ENCODE assay signal across 8 cellular contexts in the genomic region with DNA sequence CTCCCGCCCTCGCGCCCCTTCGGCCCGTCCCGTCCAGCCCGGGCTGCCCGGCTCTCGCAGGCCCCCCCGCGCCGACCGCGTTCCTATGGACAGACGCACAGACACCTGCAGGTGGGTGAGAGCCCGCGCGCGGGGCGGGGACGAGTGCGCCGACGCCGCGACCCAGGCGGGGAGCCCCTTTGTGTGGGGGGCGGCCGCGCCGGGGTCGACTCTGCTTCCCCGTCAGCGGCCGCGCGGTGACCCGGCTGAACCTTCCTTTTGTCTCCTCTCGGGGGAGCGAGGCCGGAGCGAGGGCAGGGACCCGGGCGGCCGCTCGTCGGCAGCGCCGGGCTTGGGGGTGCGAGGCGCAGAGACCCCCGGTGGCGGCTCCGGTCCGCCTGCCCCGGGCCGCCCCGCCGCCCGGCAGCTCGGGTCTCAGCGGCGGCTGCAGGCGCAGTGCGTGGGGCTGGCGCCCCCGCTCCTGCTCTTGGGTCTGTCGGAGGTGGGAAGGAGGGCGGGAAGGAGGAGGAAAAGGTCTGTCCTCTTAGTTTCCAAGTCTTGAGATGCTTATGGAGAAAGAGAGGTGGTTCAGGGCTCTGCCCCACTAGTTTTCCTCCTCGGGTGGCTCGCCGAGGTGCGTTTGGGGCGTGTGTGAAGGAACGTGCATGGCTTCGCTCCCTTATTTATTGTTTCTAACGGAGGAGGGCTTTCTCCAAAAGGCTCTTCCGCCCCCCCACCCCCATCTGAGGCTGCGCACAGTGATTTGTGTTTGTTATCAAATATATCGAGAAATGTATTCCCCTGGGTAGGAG. TPM values are rescaled to one million over a fixed set of nuclear protein-coding genes. Genes with fewer than 3 reads are reported as not detected.
A peak's percentile ranks its signal among the peaks of the same experiment; 100 is the strongest.
DNase-seq lines count a peak whose midpoint lies in the region; ATAC-seq and TF ChIP-seq lines count a peak whose summit lies in the region.

No MANE protein-coding gene starts in this region.

- H3K27ac ChIP-seq in dorsolateral prefrontal cortex = peak overlapping the region in 58 of 59 donors; percentile 38 to 93 (median 84)

- H3K27me3 ChIP-seq in dorsolateral prefrontal cortex = no peaks in the 10 kb centered on the region

- peak; percentile 58 for ATAC-seq in HG02943 (IDR thresholded peaks at IDR 0.05; ENCODE audit: low read depth, unreplicated experiment)

- intact Hi-C loops in dorsolateral prefrontal cortex (cut with DNase I) = loop anchor here (2.0 to 10.0 kb wide), 6 partner anchors 40 to 230 kb away; partner anchors contain the start of gene INIP (in 1 of the 2)

- DNase-seq in NOMO-1 (lab: John Stamatoyannopoulos, UW; ENCODE audit: unreplicated experiment in 2 of 2) (peak; percentile 30 to 32), NOMO-1 treated with dmso at 0.1 percent for 144 hours (lab: John Stamatoyannopoulos, UW; ENCODE audit: unreplicated experiment) (no peak), NCI-H2171 treated with DMSO at 0.1 percent for 48 hours (lab: John Stamatoyannopoulos, UW) (peak; percentile 72), dorsolateral prefrontal cortex (peak in 8 of 10 donors; percentile 34 to 68 (median 49)), medulla oblongata (ENCODE audit: extremely low spot score) (peak; percentile 43)
- DNase-seq in activated CD4-positive, alpha-beta T cell treated with anti-CD3 and anti-CD28 coated beads, Interleukin-2, amount 50 U/mL, for 1 hour = peak; percentile 57
- peak; percentile 11 for DNase-seq in stimulated activated CD8-positive, alpha-beta memory T cell treated with anti-CD3 and anti-CD28 coated beads, Interleukin-12 subunit alpha, Interleukin-12 subunit beta, amount 100 ng/mL, for 24 hours (ENCODE audit: extremely low read depth)

- TF ChIP-seq CTCF in dorsolateral prefrontal cortex (IDR thresholded peaks at IDR 0.05 in 54 of 56, conservative IDR thresholded peaks at IDR 0.05 in 2 of 56; ENCODE audit: low read depth in 1 of 56, partially characterized antibody in 56 of 56) = peak in 2 of 56 donors; percentile 10 to 23

- peak overlapping the region; percentile 46 to 93 (median 85) for H3K4me3 ChIP-seq in dorsolateral prefrontal cortex

RNA-seq across cellular contexts. Expression of gene KIAA1958, which starts 0.6 kb away (rescaled TPM):
- total RNA-seq in dorsolateral prefrontal cortex = 10 to 100 TPM; 12.9 to 46.2 (median 27.1) TPM
